ENCODE assay signal across 21 cellular contexts in genomic region chr10:133247681-133248333, GRCh38. TPM values are rescaled to one million over a fixed set of nuclear protein-coding genes. Genes with fewer than 3 reads are reported as not detected.
"Had no signal": no experiment of that assay in that cellular context is flagged by ENCODE, and none has a peak within 500 bp of the region (broad histone marks: within the 10 kb centered on the region; RNA-seq: fewer than 3 reads in every experiment).

No MANE protein-coding gene starts in this region.

- H3K36me3 ChIP-seq: ascending aorta, SJSA1 had no signal

- H3K36me3 Mint-ChIP-seq: activated naive CD4-positive, alpha-beta T cell treated with anti-CD3 and anti-CD28 coated beads, Interleukin-2, amount 50 U/mL, for 24 hours had no signal

- H3K27me3 ChIP-seq: body of pancreas had no signal

- H3K9me3 Mint-ChIP-seq: activated naive CD4-positive, alpha-beta T cell treated with anti-CD3 and anti-CD28 coated beads, Interleukin-2, amount 50 U/mL, for 24 hours had no signal

- ATAC-seq: activated CD8-positive, alpha-beta T cell treated with anti-CD3 and anti-CD28 coated beads, Interleukin-2, amount 10 ng/mL, durations not matched to agents 7 days and 5 days; body of pancreas had no signal

- H3K4me1 ChIP-seq: ascending aorta, SJSA1 had no signal

- H3K9me3 ChIP-seq: ascending aorta, body of pancreas, SJSA1 had no signal

- H3K27ac ChIP-seq: ascending aorta, body of pancreas, SJSA1 had no signal

- H3K4me1 Mint-ChIP-seq: activated naive CD4-positive, alpha-beta T cell treated with anti-CD3 and anti-CD28 coated beads, Interleukin-2, amount 50 U/mL, for 24 hours had no signal

- H3K27ac Mint-ChIP-seq: activated CD8-positive, alpha-beta T cell treated with anti-CD3 and anti-CD28 coated beads, Interleukin-2, amount 10 ng/mL, durations not matched to agents 7 days and 5 days; activated naive CD4-positive, alpha-beta T cell treated with anti-CD3 and anti-CD28 coated beads, Interleukin-2, amount 50 U/mL, for 24 hours had no signal

- H3K4me3 ChIP-seq: body of pancreas, SJSA1 had no signal

- H3K4me3 Mint-ChIP-seq: activated CD8-positive, alpha-beta T cell treated with anti-CD3 and anti-CD28 coated beads, Interleukin-2, amount 10 ng/mL, durations not matched to agents 7 days and 5 days; activated naive CD4-positive, alpha-beta T cell treated with anti-CD3 and anti-CD28 coated beads, Interleukin-2, amount 50 U/mL, for 24 hours had no signal

- DNase-seq: activated CD4-positive, alpha-beta T cell treated with anti-CD3 and anti-CD28 coated beads, Interleukin-2, amount 50 U/mL, for 4 hours; activated CD4-positive, CD25-positive, alpha-beta regulatory T cell treated with anti-CD3 and anti-CD28 coated beads, Interleukin-2, amount 50 U/mL, for 72 hours; activated CD8-positive, alpha-beta memory T cell treated with anti-CD3 and anti-CD28 coated beads, Interleukin-2, amount 50 U/mL, for 48 hours; activated CD8-positive, alpha-beta T cell treated with anti-CD3 and anti-CD28 coated beads, Interleukin-2, amount 10 ng/mL, durations not matched to agents 7 days and 5 days; activated T-cell treated with anti-CD3 and anti-CD28 coated beads, Interleukin-2, amount 50 U/mL, for 1 hour; amniotic stem cell; body of pancreas; central memory CD4-positive, alpha-beta T cell; NCI-H1092 treated with DMSO at 0.1 percent for 48 hours; NCI-H1417 treated with DMSO at 0.1 percent for 48 hours; NCI-H1694 treated with DMSO at 0.1 percent for 48 hours; NCI-H2029 treated with DMSO at 0.1 percent for 48 hours; NK-92 treated with Interleukin-12 subunit alpha and Interleukin-12 subunit beta, amount 100 ng/mL, for 24 hours had no signal

RNA-seq across cellular contexts. Expression of gene VENTX, which starts 10.2 kb away (rescaled TPM):
- total RNA-seq: activated CD8-positive, alpha-beta T cell treated with anti-CD3 and anti-CD28 coated beads, Interleukin-2, amount 10 ng/mL, durations not matched to agents 7 days and 5 days; bronchial epithelial cell; chondrocyte; MCF 10A; PC-3; SJSA1; T-helper 1 cell treated with Interleukin-12 subunit alpha and Interleukin-12 subunit beta and Interleukin-4 antibody, amounts not matched to agents 30 ng/mL and 1 ng/mL, for 36 hours had no signal

RNA-seq across cellular contexts. Expression of gene UTF1, which starts 17.8 kb away (rescaled TPM):
- total RNA-seq: activated CD8-positive, alpha-beta T cell treated with anti-CD3 and anti-CD28 coated beads, Interleukin-2, amount 10 ng/mL, durations not matched to agents 7 days and 5 days; ascending aorta; body of pancreas; bronchial epithelial cell; chondrocyte; MCF 10A; PC-3; SJSA1; T-helper 1 cell treated with Interleukin-12 subunit alpha and Interleukin-12 subunit beta and Interleukin-4 antibody, amounts not matched to agents 30 ng/mL and 1 ng/mL, for 36 hours had no signal

RNA-seq across cellular contexts. Expression of gene ADAM8, which starts 28.9 kb away (rescaled TPM):
- total RNA-seq: SJSA1 had no signal
